In the genomic region with DNA sequence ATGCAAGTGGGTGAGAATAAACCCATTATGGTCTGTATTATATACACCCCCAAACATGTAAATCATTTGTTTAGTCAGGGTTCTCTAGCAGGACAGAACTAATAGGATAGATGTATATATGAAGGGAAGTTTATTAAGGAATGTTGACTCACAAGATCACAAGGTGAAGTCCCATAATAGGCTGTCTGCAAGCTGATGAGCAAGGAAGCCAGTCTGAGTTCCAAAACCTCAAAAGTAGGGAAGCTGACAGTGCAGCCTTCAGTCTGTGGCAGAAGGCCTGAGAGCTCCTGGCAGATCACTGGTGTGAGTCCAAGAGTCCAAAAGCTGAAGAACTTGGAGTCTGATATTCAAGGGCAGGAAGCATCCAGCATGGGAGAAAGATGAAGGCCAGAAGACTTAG, we compare ENCODE assay signal across 7 cellular contexts.
DNase-seq lines count a peak whose midpoint lies in the region; ATAC-seq and TF ChIP-seq lines count a peak whose summit lies in the region.
"Not testable (repeated sequence)": the region's sequence is repeated elsewhere in the genome, so short reads cannot be mapped to it uniquely, and the experiment has no call there.

No MANE protein-coding gene starts in this region.

- peak overlapping the region; percentile 42; the same call in 1 of the 2 replicates for H3K14ac ChIP-seq in IMR-90 (replicated peaks; ENCODE audit: low read depth, low read length)

- intact Hi-C loops in IMR-90 (cut with micrococcal nuclease) = not testable (repeated sequence)
- intact Hi-C loops in esophagus muscularis mucosa (cut with DNase I) = loop anchor here (10.0 kb wide), 1 partner anchor 276 kb away; the partner anchor contains the start of gene PRICKLE1

- peak overlapping the region; percentile 27; the same call in 1 of the 2 replicates for H3K4ac ChIP-seq in IMR-90 (ENCODE audit: low read depth, low read length)

- not testable (repeated sequence) for BruUV-seq in IMR-90 (replicated peaks; lab: Mats Ljungman, UMichigan)

- not testable (repeated sequence) for H4K20me1 ChIP-seq in IMR-90 (ENCODE audit: insufficient read depth, low read length)

- H2BK15ac ChIP-seq in IMR-90 (ENCODE audit: low read depth, low read length) = not testable (repeated sequence)

- H2AK9ac ChIP-seq in IMR-90 (replicated peaks; ENCODE audit: low read depth, low read length, poor library complexity) = not testable (repeated sequence)

- not testable (repeated sequence) for H3K79me1 ChIP-seq in IMR-90 (ENCODE audit: low read depth in 1 of 2, low read length in 2 of 2)

- H3K36me3 Mint-ChIP-seq in nephron (ENCODE audit: low read depth) = not testable (repeated sequence)

- H3K4me1 Mint-ChIP-seq in nephron = peaks cover 25% of the 10 kb centered on the region

- not testable (repeated sequence) for TF ChIP-seq CTCF in IMR-90 (conservative IDR thresholded peaks at IDR 0.05; ENCODE audit: low read depth, low read length); esophagus muscularis mucosa (IDR thresholded peaks at IDR 0.05); gastroesophageal sphincter (IDR thresholded peaks at IDR 0.05); nephron (IDR thresholded peaks at IDR 0.05; ENCODE audit: unreplicated experiment in 3 of 3)

- not testable (repeated sequence) for H3K4me3 ChIP-seq in IMR-90 (ENCODE audit: insufficient read depth, low read depth, low read length); esophagus muscularis mucosa; gastroesophageal sphincter

- H2BK20ac ChIP-seq in IMR-90 (ENCODE audit: low read depth, low read length) = peak overlapping the region; percentile 71

- DNase-seq in EL (peak; percentile 42), IMR-90 (peak; percentile 51), astrocyte of the hippocampus (ENCODE audit: low read depth, low spot score) (peak; percentile 17), stromal cell of bone marrow (ENCODE audit: low read depth) (peak; percentile 3)
- DNase-seq in esophagus muscularis mucosa (ENCODE audit: extremely low spot score) = not testable (repeated sequence)

- not testable (repeated sequence) for H3K9me3 Mint-ChIP-seq in nephron

- not testable (repeated sequence) for H3K27me3 Mint-ChIP-seq in nephron (ENCODE audit: low read depth)

- not testable (repeated sequence) for H3K56ac ChIP-seq in IMR-90 (ENCODE audit: extremely low read depth, insufficient read depth, low read length)

- not testable (repeated sequence) for TF ChIP-seq POLR2A in IMR-90 (IDR thresholded peaks at IDR 0.05; ENCODE audit: low read depth, low read length); esophagus muscularis mucosa (IDR thresholded peaks at IDR 0.05; ENCODE audit: low read depth); gastroesophageal sphincter (IDR thresholded peaks at IDR 0.05)

- not testable (repeated sequence) for H3K36me3 ChIP-seq in IMR-90 (ENCODE audit: control insufficient read depth, insufficient read depth, low read length); esophagus muscularis mucosa; gastroesophageal sphincter

- H2AK5ac ChIP-seq in IMR-90 (ENCODE audit: low read depth, low read length) = not testable (repeated sequence)

- CTCF ChIA-PET in IMR-90 (lab: Yijun Ruan, JAX) = interaction anchor here (0.6 to 1.2 kb wide), 3 partner anchors 10 to 477 kb away, joined by 3 to 4 read pairs (median 3); no protein-coding TSS in a partner anchor

- H3K4me3 Mint-ChIP-seq in nephron = not testable (repeated sequence)

- H4K8ac ChIP-seq in IMR-90 (ENCODE audit: low read depth in 2 of 2, low read length in 2 of 2) = peak overlapping the region in 1 of 2 experiments; percentile 30; a peak in 1 of 4 replicates

- H3K4me2 ChIP-seq in IMR-90 (ENCODE audit: low read depth, low read length) = not testable (repeated sequence)

- not testable (repeated sequence) for TF ChIP-seq RAD21 in IMR-90 (IDR thresholded peaks at IDR 0.05; ENCODE audit: low read length)

- POLR2A ChIA-PET in IMR-90 (lab: Charles Lee; ENCODE audit: unreplicated experiment) = not testable (repeated sequence)

- H3K9me1 ChIP-seq in IMR-90 (ENCODE audit: insufficient read depth, low read length) = not testable (repeated sequence)

- H3K9ac ChIP-seq in IMR-90 (ENCODE audit: low read depth, low read length) = not testable (repeated sequence)

- not testable (repeated sequence) for H3K9me3 ChIP-seq in IMR-90 (ENCODE audit: control insufficient read depth, insufficient read depth, low read length); esophagus muscularis mucosa; gastroesophageal sphincter

- H3K18ac ChIP-seq in IMR-90 (ENCODE audit: low read depth, low read length) = peak overlapping the region; percentile 92

- 0 out of 2 replicates have a peak, but pooled peaks have one; percentile 11 for ATAC-seq in IMR-90 (ENCODE audit: low read depth)
- ATAC-seq in gastroesophageal sphincter = not testable (repeated sequence)

- H4K91ac ChIP-seq in IMR-90 (ENCODE audit: insufficient read depth, low read depth, low read length) = peak overlapping the region; percentile 13; the same call in 1 of the 2 replicates

- dilution Hi-C loops in IMR-90 (cut with HindIII; ENCODE audit: low sequenced_read_pairs, unreplicated experiment) = not testable (repeated sequence)

- H3K27ac ChIP-seq in IMR-90 (ENCODE audit: insufficient read depth, low read length) = not testable (repeated sequence)
- H3K27ac ChIP-seq in esophagus muscularis mucosa (replicated peaks in 1 of 4) = peak overlapping the region in 3 of 4 donors; percentile 28 to 54 (median 48)
- peak overlapping the region in 3 of 4 donors; percentile 43 to 69 (median 52) for H3K27ac ChIP-seq in gastroesophageal sphincter

- in situ Hi-C loops in IMR-90 (cut with MboI; ENCODE audit: low sequenced_read_pairs) = not testable (repeated sequence)

- peaks cover 17% of the 10 kb centered on the region for H3K4me1 ChIP-seq in IMR-90 (ENCODE audit: control insufficient read depth, insufficient read depth, low read length)
- peaks cover 0 to 37% (median 30%) of the 10 kb centered on the region in 4 donors for H3K4me1 ChIP-seq in esophagus muscularis mucosa
- H3K4me1 ChIP-seq in gastroesophageal sphincter = peaks cover 4 to 34% (median 8%) of the 10 kb centered on the region in 3 donors

- not testable (repeated sequence) for H2AFZ ChIP-seq in IMR-90 (replicated peaks; ENCODE audit: low read length, poor library complexity)

- H3K27me3 ChIP-seq in IMR-90 (ENCODE audit: control insufficient read depth, insufficient read depth, low read length); esophagus muscularis mucosa; gastroesophageal sphincter: not testable (repeated sequence)

- peak overlapping the region; percentile 44; the same call in 1 of the 2 replicates for H2BK120ac ChIP-seq in IMR-90 (ENCODE audit: low read depth, low read length)

- H2BK5ac ChIP-seq in IMR-90 (ENCODE audit: low read depth, low read length, poor library complexity, severe bottlenecking) = not testable (repeated sequence)

- not testable (repeated sequence) for H3K23ac ChIP-seq in IMR-90 (ENCODE audit: low read depth, low read length)

- peak overlapping the region in 2 of 3 experiments; percentile 84 to 93 for H3K27ac Mint-ChIP-seq in nephron

- peak overlapping the region; percentile 29; the same call in 1 of the 2 replicates for H4K5ac ChIP-seq in IMR-90 (ENCODE audit: low read depth, low read length)

- not testable (repeated sequence) for TF ChIP-seq EP300 in esophagus muscularis mucosa (IDR thresholded peaks at IDR 0.05); gastroesophageal sphincter (IDR thresholded peaks at IDR 0.05)
